ENCODE assay signal across 1 cellular context in genomic region chrX:109847257-109848187, GRCh38.
A peak's percentile ranks its signal among the peaks of the same experiment; 100 is the strongest.
TF ChIP-seq lines count a peak whose summit lies in the region.

No MANE protein-coding gene starts in this region.

TF ChIP-seq in K562, 482 proteins besides CTCF, POLR2A, EP300 and RAD21 (continued from another document):
- TF ChIP-seq RERE (CRISPR knock-in tag; IDR thresholded peaks at IDR 0.05; ENCODE audit: borderline replicate concordance) (no peak), ATF7 (IDR thresholded peaks at IDR 0.05) (0 out of 2 replicates have a peak, but pooled peaks have one; percentile 23), ZNF766 (CRISPR knock-in tag; conservative IDR thresholded peaks at IDR 0.05) (no peak), RFX5 (IDR thresholded peaks at IDR 0.05; ENCODE audit: low read depth, low read length) (no peak), ZNF263 (CRISPR knock-in tag; IDR thresholded peaks at IDR 0.05; ENCODE audit: borderline replicate concordance) (no peak), GATAD2A (IDR thresholded peaks at IDR 0.05) (no peak)
- TF ChIP-seq, protein P1, sequence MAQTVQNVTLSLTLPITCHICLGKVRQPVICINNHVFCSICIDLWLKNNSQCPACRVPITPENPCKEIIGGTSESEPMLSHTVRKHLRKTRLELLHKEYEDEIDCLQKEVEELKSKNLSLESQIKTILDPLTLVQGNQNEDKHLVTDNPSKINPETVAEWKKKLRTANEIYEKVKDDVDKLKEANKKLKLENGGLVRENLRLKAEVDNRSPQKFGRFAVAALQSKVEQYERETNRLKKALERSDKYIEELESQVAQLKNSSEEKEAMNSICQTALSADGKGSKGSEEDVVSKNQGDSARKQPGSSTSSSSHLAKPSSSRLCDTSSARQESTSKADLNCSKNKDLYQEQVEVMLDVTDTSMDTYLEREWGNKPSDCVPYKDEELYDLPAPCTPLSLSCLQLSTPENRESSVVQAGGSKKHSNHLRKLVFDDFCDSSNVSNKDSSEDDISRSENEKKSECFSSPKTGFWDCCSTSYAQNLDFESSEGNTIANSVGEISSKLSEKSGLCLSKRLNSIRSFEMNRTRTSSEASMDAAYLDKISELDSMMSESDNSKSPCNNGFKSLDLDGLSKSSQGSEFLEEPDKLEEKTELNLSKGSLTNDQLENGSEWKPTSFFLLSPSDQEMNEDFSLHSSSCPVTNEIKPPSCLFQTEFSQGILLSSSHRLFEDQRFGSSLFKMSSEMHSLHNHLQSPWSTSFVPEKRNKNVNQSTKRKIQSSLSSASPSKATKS (CRISPR knock-in tag; IDR thresholded peaks at IDR 0.05): no peak
- TF ChIP-seq, protein P2, sequence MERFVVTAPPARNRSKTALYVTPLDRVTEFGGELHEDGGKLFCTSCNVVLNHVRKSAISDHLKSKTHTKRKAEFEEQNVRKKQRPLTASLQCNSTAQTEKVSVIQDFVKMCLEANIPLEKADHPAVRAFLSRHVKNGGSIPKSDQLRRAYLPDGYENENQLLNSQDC (CRISPR knock-in tag; IDR thresholded peaks at IDR 0.05): no peak
